Comparison of ENCODE assay signal across 10 cellular contexts in genomic region chr2:54575379-54575888, GRCh38.
DNase-seq lines count a peak whose midpoint lies in the region; ATAC-seq, FAIRE-seq and TF ChIP-seq lines count a peak whose summit lies in the region.
"Had no signal": no experiment of that assay in that cellular context is flagged by ENCODE, and none has a peak within 500 bp of the region (broad histone marks: within the 10 kb centered on the region; RNA-seq: fewer than 3 reads in every experiment).

No MANE protein-coding gene starts in this region.

- no peak overlapping the region for H3K9ac ChIP-seq in HepG2 (ENCODE audit: insufficient read depth, low read depth, low read length)

- no peak for ATAC-seq in HepG2
- ATAC-seq in HG03457 (IDR thresholded peaks at IDR 0.05; ENCODE audit: unreplicated experiment) = no peak

- H4K20me1 ChIP-seq in HepG2 (ENCODE audit: insufficient read depth, low read length) = peaks cover 91% of the 10 kb centered on the region

- peak; percentile 57 for DNase-seq in stimulated activated CD4-positive, alpha-beta T cell treated with anti-CD3 and anti-CD28 coated beads, Interleukin-15, amount 100 ng/mL, for 24 hours
- no peak for DNase-seq in stimulated activated CD4-positive, alpha-beta T cell treated with anti-CD3 and anti-CD28 coated beads, Interleukin-12 subunit alpha, Interleukin-12 subunit beta, amount 100 ng/mL, for 4 hours
- DNase-seq in activated naive CD4-positive, alpha-beta T cell treated with anti-CD3 and anti-CD28 coated beads, Interleukin-2, amount 50 U/mL, for 16 hours = peak; percentile 49
- DNase-seq in HepG2 (ENCODE audit: low spot score) (no peak), vagina (ENCODE audit: extremely low spot score in 2 of 2) (no peak), kidney glomerular epithelial cell (lab: John Stamatoyannopoulos, UW) (no peak), NCI-H2227 treated with DMSO at 0.1 percent for 48 hours (lab: John Stamatoyannopoulos, UW) (no peak)
- DNase-seq: DMS53, NCI-H526 treated with DMSO at 0.1 percent for 48 hours had no signal

- H2AFZ ChIP-seq in HepG2 (ENCODE audit: low read length) = no peak overlapping the region

- H3K4me1 ChIP-seq in HepG2 (ENCODE audit: insufficient read depth, low read length) (peaks cover 100% of the 10 kb centered on the region), vagina (peaks cover 98% of the 10 kb centered on the region)

- H3K79me2 ChIP-seq in HepG2 (ENCODE audit: insufficient read depth, low read length) = peaks cover 96% of the 10 kb centered on the region

- H3K4me3 ChIP-seq in HepG2 (replicated peaks in 1 of 3; ENCODE audit: insufficient read depth in 1 of 3, low read depth in 2 of 3, low read length in 3 of 3) (no peak overlapping the region), vagina (no peak overlapping the region)

- intact Hi-C loops in HepG2 (cut with micrococcal nuclease; ENCODE audit: unreplicated experiment) (loop anchor here (1.0 to 5.0 kb wide), 2 partner anchors 26 to 43 kb away; no protein-coding TSS in a partner anchor), vagina (cut with DNase I) (no loop called here)

- 92% methylated on average over 9 of the region's 9 CpGs for WGBS in HepG2 (ENCODE audit: low lambda C conversion rate)

- TF ChIP-seq RAD21 in HepG2 (CRISPR knock-in tag; IDR thresholded peaks at IDR 0.05) = no peak

- H3K27me3 ChIP-seq in HepG2 (ENCODE audit: control insufficient read depth in 1 of 2, insufficient read depth in 2 of 2, low read length in 2 of 2) (no peaks in the 10 kb centered on the region), vagina (no peaks in the 10 kb centered on the region)

- H3K9me3 ChIP-seq in HepG2 (ENCODE audit: low read length) (no peaks in the 10 kb centered on the region), vagina (no peaks in the 10 kb centered on the region)

- TF ChIP-seq EP300 in HepG2 (IDR thresholded peaks at IDR 0.05; ENCODE audit: low read depth in 2 of 2, low read length in 2 of 2) (no peak), HepG2 (CRISPR knock-in tag; IDR thresholded peaks at IDR 0.05; ENCODE audit: borderline replicate concordance) (no peak)

- TF ChIP-seq CTCF in HepG2 (CRISPR knock-in tag; IDR thresholded peaks at IDR 0.05) (no peak), vagina (IDR thresholded peaks at IDR 0.05) (no peak)

- POLR2A ChIA-PET in HepG2 (lab: Yijun Ruan, JAX) = interaction anchor here (0.7 to 8.8 kb wide), 3 partner anchors 14 to 43 kb away, joined by 3 to 108 read pairs (median 10); no protein-coding TSS in a partner anchor

- peaks cover 11 to 24% of the 10 kb centered on the region in 2 experiments for H3K36me3 ChIP-seq in HepG2 (replicated peaks in 1 of 2; ENCODE audit: control insufficient read depth in 1 of 2, insufficient read depth in 2 of 2, low read length in 2 of 2)
- H3K36me3 ChIP-seq in vagina = no peaks in the 10 kb centered on the region

- H3K27ac ChIP-seq in HepG2 (ENCODE audit: extremely low read length, insufficient read depth, low read length) (peak overlapping the region; percentile 17), vagina (peak overlapping the region; percentile 74)

- H3K4me2 ChIP-seq in HepG2 (ENCODE audit: low read depth, low read length) = peak overlapping the region; percentile 9; the same call in 1 of the 2 replicates

- FAIRE-seq in HepG2 (lab: Jason Lieb, UNC) = no peak

- CTCF ChIA-PET in HepG2 (lab: Yijun Ruan, JAX; ENCODE audit: low intra/inter-chr PET ratio, low total read pairs) = no interaction called here

- no TSS peak for BruUV-seq in HepG2 (replicated peaks; lab: Mats Ljungman, UMichigan)

- TF ChIP-seq POLR2A in HepG2 (IDR thresholded peaks at IDR 0.05; ENCODE audit: insufficient read depth in 1 of 2, low read depth in 2 of 2, low read length in 2 of 2) (no peak), vagina (IDR thresholded peaks at IDR 0.05) (no peak)

- in situ Hi-C loops in HepG2 (cut with HindIII; ENCODE audit: extremely low pct_ligation_motif_present, low pct_unique_long_range_greater_than_20kb) = no loop called here

TF ChIP-seq in HepG2, 621 proteins besides CTCF, POLR2A, EP300 and RAD21:
- TF ChIP-seq ZBTB33 (CRISPR knock-in tag; IDR thresholded peaks at IDR 0.05) (peak; percentile 23; the same call in 1 of the 2 replicates), TRIM24 (CRISPR knock-in tag; IDR thresholded peaks at IDR 0.05) (no peak), FOSL2 (CRISPR knock-in tag; IDR thresholded peaks at IDR 0.05) (peak; percentile 55; the same call in 1 of the 2 replicates), ZNF329 (CRISPR knock-in tag; IDR thresholded peaks at IDR 0.05; ENCODE audit: low read depth) (no peak), CEBPB (IDR thresholded peaks at IDR 0.05; ENCODE audit: borderline replicate concordance, low read depth, low read length) (peak; percentile 57; the same call in 1 of the 2 replicates), RBM22 (optimal IDR thresholded peaks at IDR 0.05; ENCODE audit: low read length) (peak; percentile 92), PAF1 (CRISPR knock-in tag; IDR thresholded peaks at IDR 0.05) (0 out of 2 replicates have a peak, but pooled peaks have one; percentile 50), RNF219 (CRISPR knock-in tag; IDR thresholded peaks at IDR 0.05) (0 out of 2 replicates have a peak, but pooled peaks have one; percentile 30), FOXA1 (IDR thresholded peaks at IDR 0.05) (no peak), FOXA1 (CRISPR knock-in tag; IDR thresholded peaks at IDR 0.05) (0 out of 2 replicates have a peak, but pooled peaks have one; percentile 19)
- TF ChIP-seq, protein P1, sequence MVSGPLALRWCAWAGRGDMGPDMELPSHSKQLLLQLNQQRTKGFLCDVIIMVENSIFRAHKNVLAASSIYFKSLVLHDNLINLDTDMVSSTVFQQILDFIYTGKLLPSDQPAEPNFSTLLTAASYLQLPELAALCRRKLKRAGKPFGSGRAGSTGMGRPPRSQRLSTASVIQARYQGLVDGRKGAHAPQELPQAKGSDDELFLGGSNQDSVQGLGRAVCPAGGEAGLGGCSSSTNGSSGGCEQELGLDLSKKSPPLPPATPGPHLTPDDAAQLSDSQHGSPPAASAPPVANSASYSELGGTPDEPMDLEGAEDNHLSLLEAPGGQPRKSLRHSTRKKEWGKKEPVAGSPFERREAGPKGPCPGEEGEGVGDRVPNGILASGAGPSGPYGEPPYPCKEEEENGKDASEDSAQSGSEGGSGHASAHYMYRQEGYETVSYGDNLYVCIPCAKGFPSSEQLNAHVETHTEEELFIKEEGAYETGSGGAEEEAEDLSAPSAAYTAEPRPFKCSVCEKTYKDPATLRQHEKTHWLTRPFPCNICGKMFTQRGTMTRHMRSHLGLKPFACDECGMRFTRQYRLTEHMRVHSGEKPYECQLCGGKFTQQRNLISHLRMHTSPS (CRISPR knock-in tag; IDR thresholded peaks at IDR 0.05; ENCODE audit: low read depth) = 0 out of 2 replicates have a peak, but pooled peaks have one; percentile 17

Comparison
In these comparisons a context has a peak if more than half of its experiments do, and no peak if none do; other contexts are left out.
1. DNase-seq: peak in stimulated activated CD4-positive, alpha-beta T cell treated with anti-CD3 and anti-CD28 coated beads, Interleukin-15, amount 100 ng/mL, for 24 hours (single experiment) and activated naive CD4-positive, alpha-beta T cell treated with anti-CD3 and anti-CD28 coated beads, Interleukin-2, amount 50 U/mL, for 16 hours (single experiment); none in stimulated activated CD4-positive, alpha-beta T cell treated with anti-CD3 and anti-CD28 coated beads, Interleukin-12 subunit alpha, Interleukin-12 subunit beta, amount 100 ng/mL, for 4 hours (single experiment), HepG2 (single experiment), vagina (0 of 2), kidney glomerular epithelial cell (single experiment) and NCI-H2227 treated with DMSO at 0.1 percent for 48 hours (single experiment).